Comparison of ENCODE assay signal across 1 cellular context in the genomic region with DNA sequence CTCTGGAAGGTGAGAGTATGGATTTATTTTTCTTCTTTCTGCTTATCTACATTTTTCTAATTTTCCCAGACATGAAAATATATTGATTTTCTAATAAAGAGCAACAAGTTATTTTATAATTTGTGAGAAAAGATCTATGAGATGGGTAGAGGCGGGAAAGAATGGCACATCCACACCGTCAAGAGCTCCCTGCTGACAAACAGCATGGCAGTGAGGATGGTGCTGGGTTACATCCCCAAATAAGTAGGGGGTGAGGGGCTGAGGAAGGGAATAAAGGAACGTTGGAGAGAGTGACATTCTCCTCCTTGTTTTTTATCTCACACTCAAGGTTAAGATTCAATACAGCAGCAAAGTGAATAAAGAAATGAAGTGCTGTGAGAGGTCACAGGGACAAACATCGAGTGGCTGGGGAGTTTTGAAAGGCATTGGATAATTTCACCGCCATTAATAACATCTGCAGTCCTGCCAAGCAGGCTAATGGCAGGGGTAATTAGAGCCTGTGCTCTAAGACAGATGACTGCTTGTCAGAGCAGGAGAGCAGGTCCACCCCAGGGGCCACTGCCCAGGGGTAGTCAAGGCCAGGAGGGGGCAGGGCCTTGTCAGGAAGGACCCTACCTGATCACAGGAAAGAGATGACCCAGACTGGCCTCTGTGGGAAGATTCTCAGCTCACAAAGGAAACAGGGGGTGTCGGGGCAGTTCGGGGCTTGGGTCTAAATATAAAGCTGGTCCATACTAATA.
TF ChIP-seq lines count a peak whose summit lies in the region.

No MANE protein-coding gene starts in this region.

TF ChIP-seq in IMR-90, 13 proteins besides CTCF, POLR2A, EP300 and RAD21 (continued from another document):
- TF ChIP-seq, protein P1, sequence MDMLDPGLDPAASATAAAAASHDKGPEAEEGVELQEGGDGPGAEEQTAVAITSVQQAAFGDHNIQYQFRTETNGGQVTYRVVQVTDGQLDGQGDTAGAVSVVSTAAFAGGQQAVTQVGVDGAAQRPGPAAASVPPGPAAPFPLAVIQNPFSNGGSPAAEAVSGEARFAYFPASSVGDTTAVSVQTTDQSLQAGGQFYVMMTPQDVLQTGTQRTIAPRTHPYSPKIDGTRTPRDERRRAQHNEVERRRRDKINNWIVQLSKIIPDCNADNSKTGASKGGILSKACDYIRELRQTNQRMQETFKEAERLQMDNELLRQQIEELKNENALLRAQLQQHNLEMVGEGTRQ (IDR thresholded peaks at IDR 0.05; ENCODE audit: low read depth, low read length), result no peak
- no peak for TF ChIP-seq NFE2L2 (IDR thresholded peaks at IDR 0.05; ENCODE audit: low read depth, low read length)
- no peak for TF ChIP-seq BHLHE40 (IDR thresholded peaks at IDR 0.05; ENCODE audit: low read depth, low read length)
- no peak for TF ChIP-seq MAZ (IDR thresholded peaks at IDR 0.05; ENCODE audit: borderline replicate concordance, low read depth, low read length)
- no peak for TF ChIP-seq MXI1 (IDR thresholded peaks at IDR 0.05; ENCODE audit: borderline replicate concordance, low read depth, low read length)
- no peak for TF ChIP-seq CHD1 (IDR thresholded peaks at IDR 0.05; ENCODE audit: low read depth, low read length)
- TF ChIP-seq RCOR1 (IDR thresholded peaks at IDR 0.05; ENCODE audit: insufficient replicate concordance, low read length), result no peak
- TF ChIP-seq FOS (IDR thresholded peaks at IDR 0.05; ENCODE audit: low read depth, low read length), result no peak
- TF ChIP-seq MAFK (IDR thresholded peaks at IDR 0.05; ENCODE audit: low read depth, low read length), result no peak
